In the genomic region with DNA sequence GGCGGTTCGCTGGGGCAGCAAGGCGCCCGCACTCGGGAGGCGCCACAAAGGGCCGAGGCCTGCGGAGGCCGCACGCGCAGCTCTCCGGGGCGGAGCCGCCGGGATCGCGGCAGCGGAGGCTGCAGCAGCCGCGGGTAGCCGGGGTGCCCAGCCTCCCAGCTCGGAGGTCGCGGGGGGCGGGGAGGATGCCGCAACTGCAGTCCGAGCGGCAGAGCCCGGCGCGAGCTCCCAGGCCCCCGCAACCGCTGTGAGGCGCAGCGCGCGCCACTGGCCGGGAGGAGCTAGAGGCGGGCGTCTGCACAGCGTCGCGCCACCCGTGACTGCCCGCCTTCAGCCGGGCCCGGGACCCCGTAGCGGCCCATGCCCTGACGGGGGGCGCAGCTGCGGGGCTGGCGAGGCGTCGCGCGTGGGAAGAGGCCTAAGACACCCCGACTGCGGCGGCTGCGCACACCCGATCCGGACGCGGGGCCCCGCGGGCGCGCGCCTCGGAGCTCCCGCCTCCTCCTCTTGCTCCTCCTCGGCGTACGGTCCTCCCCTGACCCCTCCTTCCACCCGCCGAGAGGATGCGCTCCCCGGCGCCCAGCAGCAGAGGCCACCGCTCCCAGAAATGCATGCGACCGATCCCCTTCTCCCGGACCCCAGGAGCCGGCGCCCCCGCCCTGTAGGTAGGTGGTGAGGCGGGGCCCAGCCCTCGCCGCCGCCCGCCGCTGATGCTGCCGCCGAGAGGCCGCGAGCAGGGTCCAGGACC, we compare ENCODE assay signal across 1 cellular context.
TF ChIP-seq lines count a peak whose summit lies in the region.

A gene with protein sequence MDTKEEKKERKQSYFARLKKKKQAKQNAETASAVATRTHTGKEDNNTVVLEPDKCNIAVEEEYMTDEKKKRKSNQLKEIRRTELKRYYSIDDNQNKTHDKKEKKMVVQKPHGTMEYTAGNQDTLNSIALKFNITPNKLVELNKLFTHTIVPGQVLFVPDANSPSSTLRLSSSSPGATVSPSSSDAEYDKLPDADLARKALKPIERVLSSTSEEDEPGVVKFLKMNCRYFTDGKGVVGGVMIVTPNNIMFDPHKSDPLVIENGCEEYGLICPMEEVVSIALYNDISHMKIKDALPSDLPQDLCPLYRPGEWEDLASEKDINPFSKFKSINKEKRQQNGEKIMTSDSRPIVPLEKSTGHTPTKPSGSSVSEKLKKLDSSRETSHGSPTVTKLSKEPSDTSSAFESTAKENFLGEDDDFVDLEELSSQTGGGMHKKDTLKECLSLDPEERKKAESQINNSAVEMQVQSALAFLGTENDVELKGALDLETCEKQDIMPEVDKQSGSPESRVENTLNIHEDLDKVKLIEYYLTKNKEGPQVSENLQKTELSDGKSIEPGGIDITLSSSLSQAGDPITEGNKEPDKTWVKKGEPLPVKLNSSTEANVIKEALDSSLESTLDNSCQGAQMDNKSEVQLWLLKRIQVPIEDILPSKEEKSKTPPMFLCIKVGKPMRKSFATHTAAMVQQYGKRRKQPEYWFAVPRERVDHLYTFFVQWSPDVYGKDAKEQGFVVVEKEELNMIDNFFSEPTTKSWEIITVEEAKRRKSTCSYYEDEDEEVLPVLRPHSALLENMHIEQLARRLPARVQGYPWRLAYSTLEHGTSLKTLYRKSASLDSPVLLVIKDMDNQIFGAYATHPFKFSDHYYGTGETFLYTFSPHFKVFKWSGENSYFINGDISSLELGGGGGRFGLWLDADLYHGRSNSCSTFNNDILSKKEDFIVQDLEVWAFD (plus strand): TSS at position 558 of the 748 bp plus-strand sequence. CDS start 24,395 bp downstream, outside the sequence.

TF ChIP-seq in HepG2, 621 proteins besides CTCF, POLR2A, EP300 and RAD21 (continued from another document and continues in another):
- TF ChIP-seq, protein P1, sequence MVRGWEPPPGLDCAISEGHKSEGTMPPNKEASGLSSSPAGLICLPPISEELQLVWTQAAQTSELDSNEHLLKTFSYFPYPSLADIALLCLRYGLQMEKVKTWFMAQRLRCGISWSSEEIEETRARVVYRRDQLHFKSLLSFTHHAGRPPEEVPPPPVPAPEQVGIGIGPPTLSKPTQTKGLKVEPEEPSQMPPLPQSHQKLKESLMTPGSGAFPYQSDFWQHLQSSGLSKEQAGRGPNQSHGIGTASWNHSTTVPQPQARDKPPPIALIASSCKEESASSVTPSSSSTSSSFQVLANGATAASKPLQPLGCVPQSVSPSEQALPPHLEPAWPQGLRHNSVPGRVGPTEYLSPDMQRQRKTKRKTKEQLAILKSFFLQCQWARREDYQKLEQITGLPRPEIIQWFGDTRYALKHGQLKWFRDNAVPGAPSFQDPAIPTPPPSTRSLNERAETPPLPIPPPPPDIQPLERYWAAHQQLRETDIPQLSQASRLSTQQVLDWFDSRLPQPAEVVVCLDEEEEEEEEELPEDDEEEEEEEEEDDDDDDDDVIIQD (CRISPR knock-in tag; IDR thresholded peaks at IDR 0.05; ENCODE audit: low read depth), result no peak
- TF ChIP-seq ZNF367 (CRISPR knock-in tag; IDR thresholded peaks at IDR 0.05; ENCODE audit: borderline replicate concordance) (peak; percentile 54; the same call in 1 of the 2 replicates), HES4 (CRISPR knock-in tag; IDR thresholded peaks at IDR 0.05; ENCODE audit: borderline replicate concordance) (peak; percentile 94), GTF3A (CRISPR knock-in tag; conservative IDR thresholded peaks at IDR 0.05) (0 out of 2 replicates have a peak, but pooled peaks have one; percentile 89), ZNF841 (CRISPR knock-in tag; IDR thresholded peaks at IDR 0.05; ENCODE audit: borderline replicate concordance) (0 out of 2 replicates have a peak, but pooled peaks have one; percentile 43), CHD4 (IDR thresholded peaks at IDR 0.05; ENCODE audit: borderline replicate concordance, low read length) (no peak), BRCA1 (CRISPR knock-in tag; IDR thresholded peaks at IDR 0.05) (no peak; the same call in 1 of the 2 replicates), SAFB2 (CRISPR knock-in tag; IDR thresholded peaks at IDR 0.05; ENCODE audit: borderline replicate concordance, low read depth) (peak; percentile 89), PTBP1 (IDR thresholded peaks at IDR 0.05; ENCODE audit: low read depth, low read length, poor library complexity, severe bottlenecking) (no peak), HNRNPUL1 (IDR thresholded peaks at IDR 0.05; ENCODE audit: low read depth, low read length) (no peak), FOXK1 (CRISPR knock-in tag; IDR thresholded peaks at IDR 0.05; ENCODE audit: borderline replicate concordance, low read depth) (no peak), ZEB1 (IDR thresholded peaks at IDR 0.05; ENCODE audit: insufficient replicate concordance, low read depth) (peak; percentile 58), CCDC6 (CRISPR knock-in tag; IDR thresholded peaks at IDR 0.05) (peak; percentile 71; the same call in 1 of the 2 replicates), NKX3-1 (CRISPR knock-in tag; IDR thresholded peaks at IDR 0.05) (no peak; the same call in 1 of the 2 replicates), ZNF180 (CRISPR knock-in tag; IDR thresholded peaks at IDR 0.05; ENCODE audit: borderline replicate concordance, low read depth) (no peak), ZNF205 (CRISPR knock-in tag; IDR thresholded peaks at IDR 0.05) (no peak), ZMAT3 (CRISPR knock-in tag; conservative IDR thresholded peaks at IDR 0.05) (peak; percentile 73; the same call in 1 of the 2 replicates), ATM (IDR thresholded peaks at IDR 0.05; ENCODE audit: borderline replicate concordance) (no peak), AHR (CRISPR knock-in tag; IDR thresholded peaks at IDR 0.05) (no peak)
- TF ChIP-seq, protein P2, sequence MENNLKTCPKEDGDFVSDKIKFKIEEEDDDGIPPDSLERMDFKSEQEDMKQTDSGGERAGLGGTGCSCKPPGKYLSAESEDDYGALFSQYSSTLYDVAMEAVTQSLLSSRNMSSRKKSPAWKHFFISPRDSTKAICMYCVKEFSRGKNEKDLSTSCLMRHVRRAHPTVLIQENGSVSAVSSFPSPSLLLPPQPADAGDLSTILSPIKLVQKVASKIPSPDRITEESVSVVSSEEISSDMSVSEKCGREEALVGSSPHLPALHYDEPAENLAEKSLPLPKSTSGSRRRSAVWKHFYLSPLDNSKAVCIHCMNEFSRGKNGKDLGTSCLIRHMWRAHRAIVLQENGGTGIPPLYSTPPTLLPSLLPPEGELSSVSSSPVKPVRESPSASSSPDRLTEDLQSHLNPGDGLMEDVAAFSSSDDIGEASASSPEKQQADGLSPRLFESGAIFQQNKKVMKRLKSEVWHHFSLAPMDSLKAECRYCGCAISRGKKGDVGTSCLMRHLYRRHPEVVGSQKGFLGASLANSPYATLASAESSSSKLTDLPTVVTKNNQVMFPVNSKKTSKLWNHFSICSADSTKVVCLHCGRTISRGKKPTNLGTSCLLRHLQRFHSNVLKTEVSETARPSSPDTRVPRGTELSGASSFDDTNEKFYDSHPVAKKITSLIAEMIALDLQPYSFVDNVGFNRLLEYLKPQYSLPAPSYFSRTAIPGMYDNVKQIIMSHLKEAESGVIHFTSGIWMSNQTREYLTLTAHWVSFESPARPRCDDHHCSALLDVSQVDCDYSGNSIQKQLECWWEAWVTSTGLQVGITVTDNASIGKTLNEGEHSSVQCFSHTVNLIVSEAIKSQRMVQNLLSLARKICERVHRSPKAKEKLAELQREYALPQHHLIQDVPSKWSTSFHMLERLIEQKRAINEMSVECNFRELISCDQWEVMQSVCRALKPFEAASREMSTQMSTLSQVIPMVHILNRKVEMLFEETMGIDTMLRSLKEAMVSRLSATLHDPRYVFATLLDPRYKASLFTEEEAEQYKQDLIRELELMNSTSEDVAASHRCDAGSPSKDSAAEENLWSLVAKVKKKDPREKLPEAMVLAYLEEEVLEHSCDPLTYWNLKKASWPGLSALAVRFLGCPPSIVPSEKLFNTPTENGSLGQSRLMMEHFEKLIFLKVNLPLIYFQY (CRISPR knock-in tag; IDR thresholded peaks at IDR 0.05; ENCODE audit: borderline replicate concordance), result no peak; the same call in 1 of the 2 replicates
- TF ChIP-seq, protein P3, sequence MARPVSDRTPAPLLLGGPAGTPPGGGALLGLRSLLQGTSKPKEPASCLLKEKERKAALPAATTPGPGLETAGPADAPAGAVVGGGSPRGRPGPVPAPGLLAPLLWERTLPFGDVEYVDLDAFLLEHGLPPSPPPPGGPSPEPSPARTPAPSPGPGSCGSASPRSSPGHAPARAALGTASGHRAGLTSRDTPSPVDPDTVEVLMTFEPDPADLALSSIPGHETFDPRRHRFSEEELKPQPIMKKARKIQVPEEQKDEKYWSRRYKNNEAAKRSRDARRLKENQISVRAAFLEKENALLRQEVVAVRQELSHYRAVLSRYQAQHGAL (CRISPR knock-in tag; IDR thresholded peaks at IDR 0.05; ENCODE audit: not compliant biosample characterization), result no peak
- TF ChIP-seq, protein P4, sequence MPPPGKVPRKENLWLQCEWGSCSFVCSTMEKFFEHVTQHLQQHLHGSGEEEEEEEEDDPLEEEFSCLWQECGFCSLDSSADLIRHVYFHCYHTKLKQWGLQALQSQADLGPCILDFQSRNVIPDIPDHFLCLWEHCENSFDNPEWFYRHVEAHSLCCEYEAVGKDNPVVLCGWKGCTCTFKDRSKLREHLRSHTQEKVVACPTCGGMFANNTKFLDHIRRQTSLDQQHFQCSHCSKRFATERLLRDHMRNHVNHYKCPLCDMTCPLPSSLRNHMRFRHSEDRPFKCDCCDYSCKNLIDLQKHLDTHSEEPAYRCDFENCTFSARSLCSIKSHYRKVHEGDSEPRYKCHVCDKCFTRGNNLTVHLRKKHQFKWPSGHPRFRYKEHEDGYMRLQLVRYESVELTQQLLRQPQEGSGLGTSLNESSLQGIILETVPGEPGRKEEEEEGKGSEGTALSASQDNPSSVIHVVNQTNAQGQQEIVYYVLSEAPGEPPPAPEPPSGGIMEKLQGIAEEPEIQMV (CRISPR knock-in tag; IDR thresholded peaks at IDR 0.05; ENCODE audit: low read depth), result no peak; the same call in 1 of the 2 replicates
- TF ChIP-seq, protein P5, sequence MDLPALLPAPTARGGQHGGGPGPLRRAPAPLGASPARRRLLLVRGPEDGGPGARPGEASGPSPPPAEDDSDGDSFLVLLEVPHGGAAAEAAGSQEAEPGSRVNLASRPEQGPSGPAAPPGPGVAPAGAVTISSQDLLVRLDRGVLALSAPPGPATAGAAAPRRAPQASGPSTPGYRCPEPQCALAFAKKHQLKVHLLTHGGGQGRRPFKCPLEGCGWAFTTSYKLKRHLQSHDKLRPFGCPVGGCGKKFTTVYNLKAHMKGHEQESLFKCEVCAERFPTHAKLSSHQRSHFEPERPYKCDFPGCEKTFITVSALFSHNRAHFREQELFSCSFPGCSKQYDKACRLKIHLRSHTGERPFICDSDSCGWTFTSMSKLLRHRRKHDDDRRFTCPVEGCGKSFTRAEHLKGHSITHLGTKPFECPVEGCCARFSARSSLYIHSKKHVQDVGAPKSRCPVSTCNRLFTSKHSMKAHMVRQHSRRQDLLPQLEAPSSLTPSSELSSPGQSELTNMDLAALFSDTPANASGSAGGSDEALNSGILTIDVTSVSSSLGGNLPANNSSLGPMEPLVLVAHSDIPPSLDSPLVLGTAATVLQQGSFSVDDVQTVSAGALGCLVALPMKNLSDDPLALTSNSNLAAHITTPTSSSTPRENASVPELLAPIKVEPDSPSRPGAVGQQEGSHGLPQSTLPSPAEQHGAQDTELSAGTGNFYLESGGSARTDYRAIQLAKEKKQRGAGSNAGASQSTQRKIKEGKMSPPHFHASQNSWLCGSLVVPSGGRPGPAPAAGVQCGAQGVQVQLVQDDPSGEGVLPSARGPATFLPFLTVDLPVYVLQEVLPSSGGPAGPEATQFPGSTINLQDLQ (CRISPR knock-in tag; IDR thresholded peaks at IDR 0.05), result peak; percentile 96; the same call in 1 of the 2 replicates
- TF ChIP-seq, protein P6, sequence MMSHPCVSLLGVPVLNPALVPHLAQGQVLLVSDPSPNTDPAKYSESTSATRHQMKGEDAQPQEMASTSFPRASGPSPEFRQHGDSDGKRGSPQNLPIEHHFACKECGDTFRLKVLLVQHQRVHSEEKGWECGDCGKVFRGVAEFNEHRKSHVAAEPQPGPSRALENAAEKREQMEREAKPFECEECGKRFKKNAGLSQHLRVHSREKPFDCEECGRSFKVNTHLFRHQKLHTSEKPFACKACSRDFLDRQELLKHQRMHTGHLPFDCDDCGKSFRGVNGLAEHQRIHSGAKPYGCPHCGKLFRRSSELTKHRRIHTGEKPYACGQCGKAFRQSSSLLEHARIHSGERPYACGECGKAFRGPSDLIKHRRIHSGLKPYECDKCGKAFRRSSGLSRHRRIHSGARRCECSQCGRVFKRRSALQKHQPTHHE (CRISPR knock-in tag; IDR thresholded peaks at IDR 0.05; ENCODE audit: borderline replicate concordance), result 0 out of 2 replicates have a peak, but pooled peaks have one; percentile 33
- TF ChIP-seq, protein P7, sequence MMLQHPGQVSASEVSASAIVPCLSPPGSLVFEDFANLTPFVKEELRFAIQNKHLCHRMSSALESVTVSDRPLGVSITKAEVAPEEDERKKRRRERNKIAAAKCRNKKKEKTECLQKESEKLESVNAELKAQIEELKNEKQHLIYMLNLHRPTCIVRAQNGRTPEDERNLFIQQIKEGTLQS (CRISPR knock-in tag; IDR thresholded peaks at IDR 0.05), result peak; percentile 41; the same call in 1 of the 2 replicates
- TF ChIP-seq, protein P8, sequence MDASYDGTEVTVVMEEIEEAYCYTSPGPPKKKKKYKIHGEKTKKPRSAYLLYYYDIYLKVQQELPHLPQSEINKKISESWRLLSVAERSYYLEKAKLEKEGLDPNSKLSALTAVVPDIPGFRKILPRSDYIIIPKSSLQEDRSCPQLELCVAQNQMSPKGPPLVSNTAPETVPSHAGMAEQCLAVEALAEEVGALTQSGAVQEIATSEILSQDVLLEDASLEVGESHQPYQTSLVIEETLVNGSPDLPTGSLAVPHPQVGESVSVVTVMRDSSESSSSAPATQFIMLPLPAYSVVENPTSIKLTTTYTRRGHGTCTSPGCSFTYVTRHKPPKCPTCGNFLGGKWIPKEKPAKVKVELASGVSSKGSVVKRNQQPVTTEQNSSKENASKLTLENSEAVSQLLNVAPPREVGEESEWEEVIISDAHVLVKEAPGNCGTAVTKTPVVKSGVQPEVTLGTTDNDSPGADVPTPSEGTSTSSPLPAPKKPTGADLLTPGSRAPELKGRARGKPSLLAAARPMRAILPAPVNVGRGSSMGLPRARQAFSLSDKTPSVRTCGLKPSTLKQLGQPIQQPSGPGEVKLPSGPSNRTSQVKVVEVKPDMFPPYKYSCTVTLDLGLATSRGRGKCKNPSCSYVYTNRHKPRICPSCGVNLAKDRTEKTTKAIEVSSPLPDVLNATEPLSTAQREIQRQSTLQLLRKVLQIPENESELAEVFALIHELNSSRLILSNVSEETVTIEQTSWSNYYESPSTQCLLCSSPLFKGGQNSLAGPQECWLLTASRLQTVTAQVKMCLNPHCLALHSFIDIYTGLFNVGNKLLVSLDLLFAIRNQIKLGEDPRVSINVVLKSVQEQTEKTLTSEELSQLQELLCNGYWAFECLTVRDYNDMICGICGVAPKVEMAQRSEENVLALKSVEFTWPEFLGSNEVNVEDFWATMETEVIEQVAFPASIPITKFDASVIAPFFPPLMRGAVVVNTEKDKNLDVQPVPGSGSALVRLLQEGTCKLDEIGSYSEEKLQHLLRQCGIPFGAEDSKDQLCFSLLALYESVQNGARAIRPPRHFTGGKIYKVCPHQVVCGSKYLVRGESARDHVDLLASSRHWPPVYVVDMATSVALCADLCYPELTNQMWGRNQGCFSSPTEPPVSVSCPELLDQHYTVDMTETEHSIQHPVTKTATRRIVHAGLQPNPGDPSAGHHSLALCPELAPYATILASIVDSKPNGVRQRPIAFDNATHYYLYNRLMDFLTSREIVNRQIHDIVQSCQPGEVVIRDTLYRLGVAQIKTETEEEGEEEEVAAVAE (CRISPR knock-in tag; IDR thresholded peaks at IDR 0.05; ENCODE audit: borderline replicate concordance), result no peak; the same call in 1 of the 2 replicates
- TF ChIP-seq, protein P9, sequence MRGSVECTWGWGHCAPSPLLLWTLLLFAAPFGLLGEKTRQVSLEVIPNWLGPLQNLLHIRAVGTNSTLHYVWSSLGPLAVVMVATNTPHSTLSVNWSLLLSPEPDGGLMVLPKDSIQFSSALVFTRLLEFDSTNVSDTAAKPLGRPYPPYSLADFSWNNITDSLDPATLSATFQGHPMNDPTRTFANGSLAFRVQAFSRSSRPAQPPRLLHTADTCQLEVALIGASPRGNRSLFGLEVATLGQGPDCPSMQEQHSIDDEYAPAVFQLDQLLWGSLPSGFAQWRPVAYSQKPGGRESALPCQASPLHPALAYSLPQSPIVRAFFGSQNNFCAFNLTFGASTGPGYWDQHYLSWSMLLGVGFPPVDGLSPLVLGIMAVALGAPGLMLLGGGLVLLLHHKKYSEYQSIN (CRISPR knock-in tag; IDR thresholded peaks at IDR 0.05; ENCODE audit: borderline replicate concordance), result peak; percentile 84; the same call in 1 of the 2 replicates
